ENCODE assay signal across 12 cellular contexts in genomic region chr6:5486214-5486613, GRCh38.
DNase-seq lines count a peak whose midpoint lies in the region; ATAC-seq, FAIRE-seq and TF ChIP-seq lines count a peak whose summit lies in the region.
"Had no signal": no experiment of that assay in that cellular context is flagged by ENCODE, and none has a peak within 500 bp of the region (broad histone marks: within the 10 kb centered on the region; RNA-seq: fewer than 3 reads in every experiment).

No MANE protein-coding gene starts in this region.

- peaks cover 6% of the 10 kb centered on the region for H3K36me3 Mint-ChIP-seq in activated naive CD4-positive, alpha-beta T cell treated with anti-CD3 and anti-CD28 coated beads, Interleukin-2, amount 10 ng/mL, durations not matched to agents 7 days and 5 days

- no peaks in the 10 kb centered on the region for H3K27me3 ChIP-seq in smooth muscle cell (ENCODE audit: low read depth)

- H3K4me1 Mint-ChIP-seq in activated naive CD4-positive, alpha-beta T cell treated with anti-CD3 and anti-CD28 coated beads, Interleukin-2, amount 10 ng/mL, durations not matched to agents 7 days and 5 days, result peaks cover 13% of the 10 kb centered on the region

- CTCF ChIA-PET in activated naive CD4-positive, alpha-beta T cell treated with anti-CD3 and anti-CD28 coated beads, Interleukin-2, amount 10 ng/mL, durations not matched to agents 7 days and 5 days (lab: Charles Lee), result interaction anchor here (0.9 to 1.7 kb wide), 2 partner anchors 15 to 462 kb away, joined by 3 to 6 read pairs; no protein-coding TSS in a partner anchor

- ATAC-seq in GM19455 (IDR thresholded peaks at IDR 0.05; ENCODE audit: unreplicated experiment) (peak; percentile 79), HG02885 (IDR thresholded peaks at IDR 0.05; ENCODE audit: poor library complexity, unreplicated experiment) (peak; percentile 86), HG03571 (IDR thresholded peaks at IDR 0.05; ENCODE audit: unreplicated experiment) (peak; percentile 94)

- intact Hi-C loops in head of caudate nucleus (cut with DNase I), result no loop called here

- no peak overlapping the region for H3K27ac Mint-ChIP-seq in activated naive CD4-positive, alpha-beta T cell treated with anti-CD3 and anti-CD28 coated beads, Interleukin-2, amount 10 ng/mL, durations not matched to agents 7 days and 5 days
- H3K27ac Mint-ChIP-seq: IgD-negative memory B cell had no signal

- H2AFZ ChIP-seq in smooth muscle cell (ENCODE audit: low read depth), result no peak overlapping the region

- H3K27me3 Mint-ChIP-seq in activated naive CD4-positive, alpha-beta T cell treated with anti-CD3 and anti-CD28 coated beads, Interleukin-2, amount 10 ng/mL, durations not matched to agents 7 days and 5 days, result no peaks in the 10 kb centered on the region
- H3K27me3 Mint-ChIP-seq: CD4-positive, CD25-positive, alpha-beta regulatory T cell; IgD-negative memory B cell had no signal

- no peaks in the 10 kb centered on the region for H3F3A ChIP-seq in smooth muscle cell (ENCODE audit: low read depth)

- H3K9me3 Mint-ChIP-seq in activated naive CD4-positive, alpha-beta T cell treated with anti-CD3 and anti-CD28 coated beads, Interleukin-2, amount 10 ng/mL, durations not matched to agents 7 days and 5 days, result no peaks in the 10 kb centered on the region
- H3K9me3 Mint-ChIP-seq: IgD-negative memory B cell had no signal

- H3K9ac ChIP-seq in smooth muscle cell (ENCODE audit: low read depth), result no peak overlapping the region

- peak; percentile 36 for DNase-seq in GM18507 (ENCODE audit: extremely low spot score, insufficient read length, low read depth)
- no peak for DNase-seq in activated CD4-positive, alpha-beta T cell treated with anti-CD3 and anti-CD28 coated beads, Interleukin-2, amount 50 U/mL, for 1 hour
- DNase-seq in smooth muscle cell (lab: John Stamatoyannopoulos, UW; ENCODE audit: unreplicated experiment), result no peak
- DNase-seq in activated naive CD4-positive, alpha-beta T cell treated with anti-CD3 and anti-CD28 coated beads, Interleukin-2, amount 10 ng/mL, durations not matched to agents 7 days and 5 days, result no peak
- DNase-seq in head of caudate nucleus, result no peak
- DNase-seq: activated CD4-positive, alpha-beta T cell treated with anti-CD3 and anti-CD28 coated beads, Interleukin-2, amount 50 U/mL, for 48 hours; NCI-H2227 treated with DMSO at 0.1 percent for 48 hours had no signal

- no peaks in the 10 kb centered on the region for H3K9me3 ChIP-seq in smooth muscle cell (replicated peaks; ENCODE audit: low read depth)

- H3K27ac ChIP-seq in smooth muscle cell (ENCODE audit: low read depth), result no peak overlapping the region

- H3K36me3 ChIP-seq in smooth muscle cell (ENCODE audit: low read depth), result no peaks in the 10 kb centered on the region

- H3K4me1 ChIP-seq in smooth muscle cell (ENCODE audit: low read depth), result peaks cover 7% of the 10 kb centered on the region

- no peak overlapping the region for H3K4me3 Mint-ChIP-seq in activated naive CD4-positive, alpha-beta T cell treated with anti-CD3 and anti-CD28 coated beads, Interleukin-2, amount 10 ng/mL, durations not matched to agents 7 days and 5 days
- H3K4me3 Mint-ChIP-seq: CD4-positive, CD25-positive, alpha-beta regulatory T cell; IgD-negative memory B cell had no signal

- no peak overlapping the region for H3K4me2 ChIP-seq in smooth muscle cell

- FAIRE-seq in GM18507 (lab: Jason Lieb, UNC), result peak; percentile 89

- no peak for TF ChIP-seq CTCF in smooth muscle cell (IDR thresholded peaks at IDR 0.05; ENCODE audit: borderline replicate concordance, insufficient read depth, poor library complexity, severe bottlenecking)

- peaks cover 17% of the 10 kb centered on the region for H4K20me1 ChIP-seq in smooth muscle cell (ENCODE audit: low read depth)

- H3K4me3 ChIP-seq in smooth muscle cell, result no peak overlapping the region

- 87% methylated on average over 2 of the region's 2 CpGs for WGBS in smooth muscle cell (ENCODE audit: low lambda C conversion rate)

- H3K79me2 ChIP-seq in smooth muscle cell (ENCODE audit: low read depth), result no peaks in the 10 kb centered on the region
